Comparison of ENCODE assay signal across 13 cellular contexts in genomic region chr12:28611115-28611435, GRCh38.
DNase-seq lines count a peak whose midpoint lies in the region; ATAC-seq and TF ChIP-seq lines count a peak whose summit lies in the region.
"Had no signal": no experiment of that assay in that cellular context is flagged by ENCODE, and none has a peak within 500 bp of the region (broad histone marks: within the 10 kb centered on the region; RNA-seq: fewer than 3 reads in every experiment).

No MANE protein-coding gene starts in this region.

- H3K9me3 ChIP-seq in AG04450 (ENCODE audit: control insufficient read depth, insufficient read depth, low read length) (no peaks in the 10 kb centered on the region; the same call in 1 of the 2 replicates), HEK293 (ENCODE audit: control insufficient read depth, insufficient read depth, low read depth, low read length) (no peaks in the 10 kb centered on the region)

- H3K4me3 ChIP-seq in AG04450 (ENCODE audit: low read depth, low read length) (no peak overlapping the region), HEK293 (ENCODE audit: low read depth, low read length) (no peak overlapping the region), astrocyte of the spinal cord (ENCODE audit: low read depth, low read length) (no peak overlapping the region)
- H3K4me3 ChIP-seq: upper lobe of right lung had no signal

- no peak for ATAC-seq in GM18868 (IDR thresholded peaks at IDR 0.05; ENCODE audit: unreplicated experiment)
- ATAC-seq: upper lobe of right lung had no signal

- in situ Hi-C loops in astrocyte of the spinal cord (cut with HindIII; ENCODE audit: low sequenced_read_pairs) = no loop called here

- POLR2A ChIA-PET in AG04450 (lab: Yijun Ruan, JAX) (no interaction called here), HEK293 (lab: Yijun Ruan, JAX) (no interaction called here), HEK293T (lab: Yijun Ruan, JAX) (no interaction called here)

- DNase-seq in AG04450 (ENCODE audit: low read depth, low spot score) = peak; percentile 69
- DNase-seq in astrocyte of the spinal cord (ENCODE audit: low read depth, low spot score) = peak; percentile 88
- DNase-seq in glomerular visceral epithelial cell (ENCODE audit: extremely low spot score) = peak; percentile 72
- DNase-seq in NCI-H510A (lab: John Stamatoyannopoulos, UW) = no peak
- no peak for DNase-seq in HEK293T (ENCODE audit: extremely low spot score)
- no peak for DNase-seq in T1000 (lab: John Stamatoyannopoulos, UW)
- DNase-seq: activated gamma-delta T cell treated with Interleukin-2 at 50 U/mL for 16 hours; CD4-positive, CD25-positive, alpha-beta regulatory T cell; Right ventricle myocardium superior; upper lobe of right lung had no signal

- no peaks in the 10 kb centered on the region for H3K36me3 ChIP-seq in HEK293 (ENCODE audit: control insufficient read depth in 2 of 2, insufficient read depth in 1 of 2, low read length in 2 of 2)
- H3K36me3 ChIP-seq: upper lobe of right lung had no signal

- H3K27ac ChIP-seq in AG04450 (ENCODE audit: low read depth, low read length) = peak overlapping the region; percentile 52
- peak overlapping the region; percentile 35; the same call in 1 of the 2 replicates for H3K27ac ChIP-seq in HEK293 (ENCODE audit: extremely low read depth, low read depth, low read length)
- H3K27ac ChIP-seq: parathyroid adenoma, upper lobe of right lung had no signal

- TF ChIP-seq CTCF in AG04450 (IDR thresholded peaks at IDR 0.05; ENCODE audit: low read depth, low read length) (no peak), HEK293 (tag by site-specific recombination; IDR thresholded peaks at IDR 0.05) (no peak), astrocyte of the spinal cord (IDR thresholded peaks at IDR 0.05; ENCODE audit: low read depth, low read length) (no peak)

- H3K27me3 ChIP-seq in AG04450 (ENCODE audit: control insufficient read depth, insufficient read depth, low read length) = no peaks in the 10 kb centered on the region
- H3K27me3 ChIP-seq: upper lobe of right lung had no signal

- CTCF ChIA-PET in AG04450 (lab: Charles Lee) = no interaction called here
- CTCF ChIA-PET in HEK293 (lab: Yijun Ruan, JAX) = no interaction called here
- CTCF ChIA-PET in HEK293T (lab: Yijun Ruan, JAX) = no interaction called here

- peaks cover 9% of the 10 kb centered on the region; the same call in 1 of the 2 replicates for H3K4me1 ChIP-seq in HEK293 (ENCODE audit: control insufficient read depth, insufficient read depth, low read length)
- H3K4me1 ChIP-seq: parathyroid adenoma, upper lobe of right lung had no signal

TF ChIP-seq in HEK293, 187 proteins besides CTCF, POLR2A, EP300 and RAD21:
- TF ChIP-seq PRDM10 (tag by site-specific recombination; IDR thresholded peaks at IDR 0.05) (peak; percentile 29; the same call in 1 of the 2 replicates), ZFP37 (tag by site-specific recombination; IDR thresholded peaks at IDR 0.05) (no peak), ZNF843 (tag by site-specific recombination; IDR thresholded peaks at IDR 0.05) (0 out of 2 replicates have a peak, but pooled peaks have one; percentile 39), OSR2 (tag by site-specific recombination; IDR thresholded peaks at IDR 0.05) (peak; percentile 17; the same call in 1 of the 2 replicates), SP7 (tag by site-specific recombination; IDR thresholded peaks at IDR 0.05) (peak; percentile 32; the same call in 1 of the 2 replicates), ZNF521 (tag by site-specific recombination; IDR thresholded peaks at IDR 0.05) (no peak), WT1 (tag by site-specific recombination; IDR thresholded peaks at IDR 0.05) (peak; percentile 51)

TF ChIP-seq in HEK293T, 16 proteins besides CTCF, POLR2A, EP300 and RAD21:
- TF ChIP-seq BHLHE40 (IDR thresholded peaks at IDR 0.05; ENCODE audit: borderline replicate concordance) = no peak
- TF ChIP-seq FOXA1 (IDR thresholded peaks at IDR 0.05) = no peak
- no peak for TF ChIP-seq NFRKB (IDR thresholded peaks at IDR 0.05)
- no peak for TF ChIP-seq ZNF384 (IDR thresholded peaks at IDR 0.05)
- no peak for TF ChIP-seq SUZ12 (IDR thresholded peaks at IDR 0.05)
- TF ChIP-seq L3MBTL2 (conservative IDR thresholded peaks at IDR 0.05) = no peak
- TF ChIP-seq FOXM1 (IDR thresholded peaks at IDR 0.05; ENCODE audit: borderline replicate concordance) = no peak
- TF ChIP-seq FOXK2 (IDR thresholded peaks at IDR 0.05) = no peak
- no peak for TF ChIP-seq HDGF (IDR thresholded peaks at IDR 0.05; ENCODE audit: borderline replicate concordance)
- TF ChIP-seq ARNT (IDR thresholded peaks at IDR 0.05) = no peak

Comparison
In these comparisons a context has a peak if more than half of its experiments do, and no peak if none do; other contexts are left out.
1. DNase-seq: peak in AG04450 (single experiment), astrocyte of the spinal cord (single experiment) and glomerular visceral epithelial cell (single experiment); none in NCI-H510A (single experiment), HEK293T (single experiment) and T1000 (single experiment).